24 cellular contexts compared by ENCODE assay signal in the genomic region with DNA sequence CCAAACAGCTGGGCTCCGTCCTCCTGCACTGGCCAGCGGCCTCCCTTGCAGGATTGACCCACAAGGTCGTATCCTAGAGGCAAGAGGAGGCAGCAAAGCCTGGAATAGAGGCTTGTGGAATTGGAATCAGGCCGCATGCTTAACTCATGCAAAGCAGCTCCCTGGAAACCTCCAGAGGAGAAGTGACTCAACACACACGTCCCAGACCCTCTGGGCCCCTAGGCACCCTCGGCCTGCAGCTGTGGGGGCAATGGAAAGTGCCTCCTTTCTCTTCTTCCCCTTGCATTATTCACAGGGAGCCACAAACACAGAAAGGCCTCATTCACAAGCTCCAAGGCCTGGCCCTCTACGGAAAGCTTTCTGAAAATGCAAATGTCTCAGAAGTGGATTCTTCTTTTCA. TPM values are rescaled to one million over a fixed set of nuclear protein-coding genes. Genes with fewer than 3 reads are reported as not detected.
DNase-seq lines count a peak whose midpoint lies in the region; TF ChIP-seq lines count a peak whose summit lies in the region.
"Had no signal": no experiment of that assay in that cellular context is flagged by ENCODE, and none has a peak within 500 bp of the region (broad histone marks: within the 10 kb centered on the region; RNA-seq: fewer than 3 reads in every experiment).

No MANE protein-coding gene starts in this region.

- H3K4me3 ChIP-seq in vagina: no peak overlapping the region
- H3K4me3 ChIP-seq: HAP-1, lower lobe of right lung, right atrium auricular region, SK-N-MC, thyroid gland had no signal

- no peaks in the 10 kb centered on the region for H3K4me1 ChIP-seq in vagina
- H3K4me1 ChIP-seq: HAP-1, lower lobe of right lung, right atrium auricular region, thyroid gland had no signal

- H3K27me3 ChIP-seq in vagina: no peaks in the 10 kb centered on the region
- H3K27me3 ChIP-seq: right atrium auricular region, thyroid gland had no signal

- no peaks in the 10 kb centered on the region for H3K9me3 ChIP-seq in vagina
- H3K9me3 ChIP-seq: HAP-1, lower lobe of right lung, right atrium auricular region, thyroid gland had no signal

- CTCF ChIA-PET in RWPE1 (lab: Yijun Ruan, JAX): no interaction called here

- no peaks in the 10 kb centered on the region for H3K36me3 ChIP-seq in vagina
- H3K36me3 ChIP-seq: HAP-1, lower lobe of right lung, right atrium auricular region, thyroid gland had no signal

- DNase-seq in RPMI7951 (ENCODE audit: low read depth) (peak; percentile 64), medulla oblongata (ENCODE audit: extremely low spot score) (peak; percentile 81), putamen (ENCODE audit: low spot score) (peak; percentile 70), RWPE1 (ENCODE audit: low spot score) (no peak), GOT3 (lab: John Stamatoyannopoulos, UW) (no peak), SW 1271 (lab: John Stamatoyannopoulos, UW) (no peak), vagina (ENCODE audit: extremely low spot score in 2 of 2) (no peak)
- DNase-seq: activated CD4-positive, alpha-beta T cell treated with anti-CD3 and anti-CD28 coated beads, Interleukin-2, amount 10 ng/mL, durations not matched to agents 7 days and 5 days; activated naive CD4-positive, alpha-beta T cell treated with anti-CD3 and anti-CD28 coated beads, Interleukin-2, amount 50 U/mL, for 16 hours; aorta; lower lobe of right lung; NCI-H187 treated with DMSO at 0.1 percent for 48 hours; NCI-H526 treated with DMSO at 0.1 percent for 48 hours; stimulated activated CD4-positive, alpha-beta T cell treated with anti-CD3 and anti-CD28 coated beads, Interleukin-4, amount 100 ng/mL, for 1 hour; stimulated activated naive CD4-positive, alpha-beta T cell treated with Interleukin-2 at 50 U/mL for 16 hours; thyroid gland had no signal

- H3K27ac ChIP-seq in cingulate gyrus (ENCODE audit: low read depth, low read length) (peak overlapping the region; percentile 55), RWPE1 (no peak overlapping the region), vagina (no peak overlapping the region)
- H3K27ac ChIP-seq: epithelial cell of prostate, lower lobe of right lung, right atrium auricular region, SK-N-MC, thyroid gland, VCaP had no signal

- POLR2A ChIA-PET in RWPE1 (lab: Yijun Ruan, JAX; ENCODE audit: low non-redundant PET): no interaction called here

- intact Hi-C loops in vagina (cut with DNase I): no loop called here

- TF ChIP-seq POLR2A in vagina (IDR thresholded peaks at IDR 0.05): no peak

- TF ChIP-seq CTCF in RWPE1 (conservative IDR thresholded peaks at IDR 0.05; ENCODE audit: low read depth): no peak
- no peak for TF ChIP-seq CTCF in vagina (IDR thresholded peaks at IDR 0.05)

RNA-seq across cellular contexts. Expression of gene SPATA3, which starts 19.5 kb away (rescaled TPM):
- not detected in 2 replicates for total RNA-seq in RPMI7951 (2014; rRNA removed; shearing (Covaris generic))
- total RNA-seq in vagina: not detected
- total RNA-seq: activated T-helper 1 cell treated with anti-CD3 and anti-CD28 coated beads, Interleukin-12 subunit alpha, Interleukin-12 subunit beta, Interleukin-2, Interleukin-4 antibody, amounts not matched to agents 30 ng/mL and 10 ng/mL and 1 ng/mL, durations not matched to agents 14 hours and 24 hours and 36 hours; aorta; lower lobe of right lung; omental fat pad; right atrium auricular region had no signal

RNA-seq across cellular contexts. Expression of gene C2orf72, which starts 21.9 kb away (rescaled TPM):
- 0.39 and 0.48 TPM in 2 replicates for total RNA-seq in RPMI7951 (2014; rRNA removed; shearing (Covaris generic))
- 0.25 TPM for total RNA-seq in vagina
- total RNA-seq: activated T-helper 1 cell treated with anti-CD3 and anti-CD28 coated beads, Interleukin-12 subunit alpha, Interleukin-12 subunit beta, Interleukin-2, Interleukin-4 antibody, amounts not matched to agents 30 ng/mL and 10 ng/mL and 1 ng/mL, durations not matched to agents 14 hours and 24 hours and 36 hours had no signal

RNA-seq across cellular contexts. Expression of gene PSMD1, which starts 41.2 kb away (rescaled TPM):
- 108 and 119 TPM in 2 replicates for total RNA-seq in RPMI7951 (2014; rRNA removed; shearing (Covaris generic))
- total RNA-seq in vagina: 40.5 TPM

Comparison
In these comparisons a context has a peak if more than half of its experiments do, and no peak if none do; other contexts are left out.
1. DNase-seq: peak in RPMI7951 (single experiment), medulla oblongata (single experiment) and putamen (single experiment); none in RWPE1 (single experiment), GOT3 (single experiment), SW 1271 (0 of 2) and vagina (0 of 2).